Comparison of ENCODE assay signal across 13 cellular contexts in the genomic region with DNA sequence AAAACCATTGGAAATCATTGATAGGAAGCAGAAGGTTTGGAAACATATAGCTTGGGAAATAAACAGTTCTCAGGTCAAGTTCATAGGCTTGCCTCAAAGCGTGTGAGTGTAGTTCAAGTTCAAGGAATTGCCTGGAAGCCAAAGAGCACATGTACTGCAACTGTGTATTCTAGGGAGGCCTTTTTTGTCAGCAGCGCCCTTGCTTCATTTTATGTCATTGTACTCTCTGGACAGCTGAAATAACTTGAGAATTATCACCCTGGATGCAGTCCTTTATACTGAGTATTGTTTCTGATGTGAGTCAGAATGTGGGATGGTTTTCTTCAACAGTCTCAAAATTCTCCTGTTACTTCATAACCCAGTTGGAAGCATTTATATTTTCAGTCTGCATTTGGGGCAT. TPM values are rescaled to one million over a fixed set of nuclear protein-coding genes. Genes with fewer than 3 reads are reported as not detected.
DNase-seq lines count a peak whose midpoint lies in the region; ATAC-seq, FAIRE-seq and TF ChIP-seq lines count a peak whose summit lies in the region.
"Had no signal": no experiment of that assay in that cellular context is flagged by ENCODE, and none has a peak within 500 bp of the region (broad histone marks: within the 10 kb centered on the region; RNA-seq: fewer than 3 reads in every experiment).

No MANE protein-coding gene starts in this region.

- intact Hi-C loops in endothelial cell of umbilical vein (cut with micrococcal nuclease), result no loop called here
- intact Hi-C loops in CD4-positive, alpha-beta memory T cell (cut with micrococcal nuclease), result no loop called here

- no peaks in the 10 kb centered on the region for H4K20me1 ChIP-seq in endothelial cell of umbilical vein (replicated peaks; ENCODE audit: control insufficient read depth, extremely low read depth, insufficient read depth, low read length)

- no peaks in the 10 kb centered on the region for H3K36me3 ChIP-seq in endothelial cell of umbilical vein (ENCODE audit: control insufficient read depth in 2 of 2, extremely low read depth in 1 of 2, insufficient read depth in 2 of 2, low read length in 2 of 2)
- no peaks in the 10 kb centered on the region for H3K36me3 ChIP-seq in CD4-positive, alpha-beta memory T cell (ENCODE audit: insufficient read depth, low read length)
- H3K36me3 ChIP-seq: ovary had no signal

- no peaks in the 10 kb centered on the region for H3K9me3 ChIP-seq in endothelial cell of umbilical vein (replicated peaks; ENCODE audit: control insufficient read depth, insufficient read depth, low read length)
- H3K9me3 ChIP-seq in CD4-positive, alpha-beta memory T cell (ENCODE audit: control insufficient read depth in 1 of 2, low read length in 2 of 2), result no peaks in the 10 kb centered on the region
- H3K9me3 ChIP-seq: ovary had no signal

- no peak overlapping the region for H3K4me2 ChIP-seq in endothelial cell of umbilical vein (ENCODE audit: insufficient read depth, low read length)

- H3K4me3 Mint-ChIP-seq in activated CD8-positive, alpha-beta memory T cell treated with anti-CD3 and anti-CD28 coated beads, Interleukin-2, amount 10 ng/mL, durations not matched to agents 7 days and 5 days, result no peak overlapping the region
- no peak overlapping the region for H3K4me3 Mint-ChIP-seq in CD4-positive, alpha-beta memory T cell

- ATAC-seq in activated CD8-positive, alpha-beta memory T cell treated with anti-CD3 and anti-CD28 coated beads, Interleukin-2, amount 10 ng/mL, durations not matched to agents 7 days and 5 days, result peak; percentile 41
- ATAC-seq in SK-N-SH treated with all-trans-retinoic acid at 6 μM for 48 hours (no peak; the same call in 2 of the 3 replicates), GM19351 (IDR thresholded peaks at IDR 0.05; ENCODE audit: unreplicated experiment) (no peak)

- dilution Hi-C loops in endothelial cell of umbilical vein (cut with MboI; ENCODE audit: extremely low pct_ligation_motif_present, low sequenced_read_pairs), result no loop called here

- H3K4me3 ChIP-seq in endothelial cell of umbilical vein (replicated peaks in 1 of 3; ENCODE audit: insufficient read depth in 1 of 3, low read depth in 1 of 3, low read length in 3 of 3), result no peak overlapping the region
- no peak overlapping the region for H3K4me3 ChIP-seq in CD4-positive, alpha-beta memory T cell (ENCODE audit: low read length in 2 of 2)
- H3K4me3 ChIP-seq: ovary had no signal

- TF ChIP-seq CTCF in endothelial cell of umbilical vein (IDR thresholded peaks at IDR 0.05; ENCODE audit: extremely low read depth in 1 of 2, insufficient read depth in 1 of 2, low read depth in 1 of 2, low read length in 2 of 2), result no peak

- no peaks in the 10 kb centered on the region for H3K36me3 Mint-ChIP-seq in activated CD8-positive, alpha-beta memory T cell treated with anti-CD3 and anti-CD28 coated beads, Interleukin-2, amount 10 ng/mL, durations not matched to agents 7 days and 5 days
- H3K36me3 Mint-ChIP-seq in CD4-positive, alpha-beta memory T cell, result no peaks in the 10 kb centered on the region

- no peak for DNase-seq in activated CD8-positive, alpha-beta memory T cell treated with anti-CD3 and anti-CD28 coated beads, Interleukin-2, amount 10 ng/mL, durations not matched to agents 7 days and 5 days
- DNase-seq in activated CD8-positive, alpha-beta memory T cell treated with anti-CD3 and anti-CD28 coated beads, Interleukin-2, amount 50 U/mL, for 48 hours, result no peak
- peak; percentile 47 for DNase-seq in endothelial cell of umbilical vein (ENCODE audit: low read depth, low spot score)
- peak; percentile 38 for DNase-seq in renal cortical epithelial cell (ENCODE audit: low read depth)
- DNase-seq in erythroblast (lab: John Stamatoyannopoulos, UW), result no peak
- no peak for DNase-seq in CD4-positive, alpha-beta memory T cell
- DNase-seq: mesenchymal stem cell, NCI-H1694, NCI-H748 treated with DMSO at 0.1 percent for 48 hours, ovary had no signal

- CTCF ChIA-PET in activated CD8-positive, alpha-beta memory T cell treated with anti-CD3 and anti-CD28 coated beads, Interleukin-2, amount 10 ng/mL, durations not matched to agents 7 days and 5 days (lab: Charles Lee), result interaction anchor here (0.8 to 25.9 kb wide), 5 partner anchors 13 to 144 kb away, joined by 3 to 476 read pairs (median 5); a partner anchor contains a TSS
- CTCF ChIA-PET in endothelial cell of umbilical vein (lab: Charles Lee), result interaction anchor here (1.2 kb wide), 1 partner anchor 9 kb away, joined by 3 read pairs; no protein-coding TSS in a partner anchor
- CTCF ChIA-PET in CD4-positive, alpha-beta memory T cell (lab: Charles Lee; ENCODE audit: partially characterized antibody), result interaction anchor here (0.6 to 1.8 kb wide), 2 partner anchors 34 to 59 kb away, joined by 3 to 6 read pairs; no protein-coding TSS in a partner anchor

- peak; percentile 74 for FAIRE-seq in endothelial cell of umbilical vein (lab: Jason Lieb, UNC)
- FAIRE-seq: A204.1 had no signal

- H3K27me3 ChIP-seq in endothelial cell of umbilical vein (ENCODE audit: control insufficient read depth in 2 of 2, insufficient read depth in 2 of 2, low read length in 2 of 2), result no peaks in the 10 kb centered on the region
- H3K27me3 ChIP-seq in CD4-positive, alpha-beta memory T cell (ENCODE audit: insufficient read depth, low read length), result no peaks in the 10 kb centered on the region
- H3K27me3 ChIP-seq: ovary had no signal

- peaks cover 25% of the 10 kb centered on the region for H3K4me1 Mint-ChIP-seq in activated CD8-positive, alpha-beta memory T cell treated with anti-CD3 and anti-CD28 coated beads, Interleukin-2, amount 10 ng/mL, durations not matched to agents 7 days and 5 days
- peaks cover 4 to 13% (median 7%) of the 10 kb centered on the region in 4 donors for H3K4me1 Mint-ChIP-seq in CD4-positive, alpha-beta memory T cell

- no peaks in the 10 kb centered on the region for H3K4me1 ChIP-seq in endothelial cell of umbilical vein (ENCODE audit: control insufficient read depth, extremely low read depth, insufficient read depth, low read length)
- no peaks in the 10 kb centered on the region for H3K4me1 ChIP-seq in CD4-positive, alpha-beta memory T cell (ENCODE audit: insufficient read depth, low read length)

- no peaks in the 10 kb centered on the region for H3K27me3 Mint-ChIP-seq in activated CD8-positive, alpha-beta memory T cell treated with anti-CD3 and anti-CD28 coated beads, Interleukin-2, amount 10 ng/mL, durations not matched to agents 7 days and 5 days
- H3K27me3 Mint-ChIP-seq in CD4-positive, alpha-beta memory T cell, result no peaks in the 10 kb centered on the region

- no peaks in the 10 kb centered on the region for H3K9me3 Mint-ChIP-seq in activated CD8-positive, alpha-beta memory T cell treated with anti-CD3 and anti-CD28 coated beads, Interleukin-2, amount 10 ng/mL, durations not matched to agents 7 days and 5 days (ENCODE audit: low read depth)
- H3K9me3 Mint-ChIP-seq in CD4-positive, alpha-beta memory T cell, result no peaks in the 10 kb centered on the region

- peak overlapping the region; percentile 61 for H3K27ac Mint-ChIP-seq in activated CD8-positive, alpha-beta memory T cell treated with anti-CD3 and anti-CD28 coated beads, Interleukin-2, amount 10 ng/mL, durations not matched to agents 7 days and 5 days
- peak overlapping the region in 1 of 7 donors; percentile 19 for H3K27ac Mint-ChIP-seq in CD4-positive, alpha-beta memory T cell

- H3K79me2 ChIP-seq in endothelial cell of umbilical vein (ENCODE audit: control insufficient read depth, insufficient read depth, low read length), result no peaks in the 10 kb centered on the region

- no peak overlapping the region for H2AFZ ChIP-seq in endothelial cell of umbilical vein (ENCODE audit: low read depth, low read length)

- no peak for TF ChIP-seq POLR2A in endothelial cell of umbilical vein (IDR thresholded peaks at IDR 0.05; ENCODE audit: low read depth, low read length)
- TF ChIP-seq POLR2A in erythroblast (IDR thresholded peaks at IDR 0.05; ENCODE audit: low read length), result no peak

- POLR2A ChIA-PET in endothelial cell of umbilical vein (lab: Charles Lee), result no interaction called here
- POLR2A ChIA-PET in CD4-positive, alpha-beta memory T cell (lab: Charles Lee; ENCODE audit: partially characterized antibody), result interaction anchor here (0.9 kb wide), 1 partner anchor 56 kb away, joined by 4 read pairs; no protein-coding TSS in a partner anchor

- no peak overlapping the region for H3K9ac ChIP-seq in endothelial cell of umbilical vein (replicated peaks; ENCODE audit: extremely low read depth, insufficient read depth, low read length)

- H3K27ac ChIP-seq in endothelial cell of umbilical vein (ENCODE audit: insufficient read depth, low read depth, low read length), result no peak overlapping the region
- H3K27ac ChIP-seq in CD4-positive, alpha-beta memory T cell (ENCODE audit: low read depth, low read length), result no peak overlapping the region
- H3K27ac ChIP-seq: ovary had no signal

- BruUV-seq in endothelial cell of umbilical vein (replicated peaks; lab: Mats Ljungman, UMichigan), result no TSS peak

- no peaks in the 10 kb centered on the region for H3K9me1 ChIP-seq in endothelial cell of umbilical vein (replicated peaks; ENCODE audit: control insufficient read depth, extremely low read depth, insufficient read depth, low read length)

TF ChIP-seq in SK-N-SH treated with all-trans-retinoic acid at 6 μM for 48 hours, 23 proteins besides CTCF, POLR2A, EP300 and RAD21 (continues in another document):
- TF ChIP-seq GLIS3 (CRISPR knock-in tag; IDR thresholded peaks at IDR 0.05), result no peak

TF ChIP-seq in endothelial cell of umbilical vein, 7 proteins besides CTCF, POLR2A, EP300 and RAD21 (continues in another document):
- TF ChIP-seq JUN (IDR thresholded peaks at IDR 0.05; ENCODE audit: borderline replicate concordance, insufficient read depth, insufficient read length, low read depth), result no peak
- TF ChIP-seq FOS (IDR thresholded peaks at IDR 0.05; ENCODE audit: borderline replicate concordance, insufficient read depth, low read length), result no peak
- no peak for TF ChIP-seq MYC (IDR thresholded peaks at IDR 0.05; ENCODE audit: low read depth, low read length)
- no peak for TF ChIP-seq GATA2 (IDR thresholded peaks at IDR 0.05; ENCODE audit: insufficient read depth, insufficient read length, low read depth, low read length)

RNA-seq across cellular contexts. Expression of a gene that starts 16.0 kb away (rescaled TPM):
- 100 to 1,000 TPM; 774 to 910 TPM for total RNA-seq in activated CD8-positive, alpha-beta memory T cell treated with anti-CD3 and anti-CD28 coated beads, Interleukin-2, amount 10 ng/mL, durations not matched to agents 7 days and 5 days
- total RNA-seq in endothelial cell of umbilical vein, result 61.9 and 62.5 TPM in 2 replicates
- polyA plus RNA-seq in endothelial cell of umbilical vein, result 34.6 and 36.5 TPM in 2 replicates
- 29.6 and 33.9 TPM in 2 replicates for polyA plus RNA-seq in endothelial cell of umbilical vein (2011; cell fraction: cytosol; rRNA removed)
- polyA plus RNA-seq in endothelial cell of umbilical vein (2011; cell fraction: nucleus; rRNA removed), result 164 and 173 TPM in 2 replicates
- 46.6 and 50.4 TPM in 2 replicates for polyA plus RNA-seq in endothelial cell of umbilical vein (2012)
- polyA minus RNA-seq in endothelial cell of umbilical vein, result 40.0 and 48.4 TPM in 2 replicates
- polyA minus RNA-seq in endothelial cell of umbilical vein (2011; cell fraction: cytosol; rRNA and poly(A)+ RNA removed), result 4.7 TPM
- polyA minus RNA-seq in endothelial cell of umbilical vein (2011; cell fraction: nucleus; rRNA and poly(A)+ RNA removed), result 50.3 and 54.3 TPM in 2 replicates
- 20.4 and 62.5 TPM in 2 replicates for total RNA-seq in renal cortical epithelial cell
- 1,000 to 10,000 TPM; 1,287 to 1,352 TPM for total RNA-seq in CD4-positive, alpha-beta memory T cell
- 100 to 1,000 TPM in 1 of 2 donors, 10 to 100 TPM in 1; 81.8 to 147 TPM for polyA plus RNA-seq in CD4-positive, alpha-beta memory T cell

Comparison
In these comparisons a context has a peak if more than half of its experiments do, and no peak if none do; other contexts are left out.
1. DNase-seq: peak in endothelial cell of umbilical vein (single experiment) and renal cortical epithelial cell (single experiment); none in activated CD8-positive, alpha-beta memory T cell treated with anti-CD3 and anti-CD28 coated beads, Interleukin-2, amount 10 ng/mL, durations not matched to agents 7 days and 5 days (single experiment), activated CD8-positive, alpha-beta memory T cell treated with anti-CD3 and anti-CD28 coated beads, Interleukin-2, amount 50 U/mL, for 48 hours (single experiment), erythroblast (0 of 2) and CD4-positive, alpha-beta memory T cell (0 of 5).
2. RNA of a gene that starts 16.0 kb away (total RNA-seq): 1,287 to 1,352 TPM in CD4-positive, alpha-beta memory T cell and 774 to 910 TPM in activated CD8-positive, alpha-beta memory T cell treated with anti-CD3 and anti-CD28 coated beads, Interleukin-2, amount 10 ng/mL, durations not matched to agents 7 days and 5 days; 61.9 to 62.5 TPM in endothelial cell of umbilical vein and 20.4 to 62.5 TPM in renal cortical epithelial cell; every median in the first group is over 10 times any median in the second.